Comparison of ENCODE assay signal across 8 cellular contexts in the genomic region with DNA sequence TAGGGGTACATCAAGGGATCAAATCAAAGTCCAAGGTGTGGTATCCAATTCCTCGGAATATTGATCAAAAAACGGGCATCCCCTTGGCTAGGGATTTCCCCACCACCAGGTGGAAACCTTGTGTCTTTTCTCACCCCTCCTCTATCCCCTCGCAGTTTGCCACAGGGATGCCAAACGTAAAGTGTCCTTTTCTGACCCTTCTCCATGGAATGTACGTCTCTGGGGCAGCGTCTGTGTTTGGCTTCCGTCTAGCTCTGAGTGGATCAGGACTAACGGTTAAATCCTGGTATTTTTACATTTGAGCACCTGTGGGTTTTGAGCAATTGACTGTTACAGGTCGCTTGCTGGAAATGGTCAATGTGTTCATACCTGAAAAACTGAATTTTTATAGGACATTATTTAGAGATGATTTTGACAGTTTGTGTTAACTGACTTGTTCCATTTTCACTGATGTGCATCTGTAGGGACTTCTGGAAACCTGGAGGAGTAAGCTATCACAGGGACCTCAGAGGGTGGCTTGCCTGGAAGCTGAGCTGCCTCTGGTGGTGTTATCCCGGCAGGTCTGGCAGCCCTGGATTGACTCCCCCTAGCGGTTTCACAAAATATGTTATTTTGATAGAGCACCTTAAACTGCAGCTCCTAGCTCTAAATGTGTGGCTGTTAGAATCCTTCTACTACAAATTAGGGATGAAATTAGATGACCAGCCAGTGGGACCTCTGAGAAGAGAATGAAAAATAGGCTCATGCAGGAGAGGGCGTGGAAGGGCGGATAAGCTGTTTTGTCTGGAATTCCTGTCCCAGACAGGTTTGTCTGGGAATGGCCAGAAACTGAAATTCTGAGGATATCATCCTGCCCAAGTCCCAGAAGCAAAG. TPM values are rescaled to one million over a fixed set of nuclear protein-coding genes. Genes with fewer than 3 reads are reported as not detected.
A peak's percentile ranks its signal among the peaks of the same experiment; 100 is the strongest.
DNase-seq lines count a peak whose midpoint lies in the region; ATAC-seq and TF ChIP-seq lines count a peak whose summit lies in the region.

No MANE protein-coding gene starts in this region.

- H3K36me3 ChIP-seq in GM06990 (ENCODE audit: control insufficient read depth, insufficient read depth, low read length) (no peaks in the 10 kb centered on the region), HAP-1 (replicated peaks) (no peaks in the 10 kb centered on the region)

- no peak for DNase-seq in GM06990 (ENCODE audit: extremely low read depth, insufficient read length)
- peak; percentile 75 to 80 for DNase-seq in HAP-1 (ENCODE audit: low spot score in 2 of 2)
- DNase-seq in LoVo (ENCODE audit: low spot score) = peak; percentile 82
- peak; percentile 65 for DNase-seq in RPMI7951 (ENCODE audit: low read depth)
- DNase-seq in activated naive CD8-positive, alpha-beta T cell treated with anti-CD3 and anti-CD28 coated beads for 36 hours = peak; percentile 42
- DNase-seq in Right ventricle myocardium superior = no peak
- DNase-seq in progenitor cell of endocrine pancreas (ENCODE audit: low spot score, unreplicated experiment) = peak; percentile 49

- peaks cover 11% of the 10 kb centered on the region for H3K27me3 Mint-ChIP-seq in activated naive CD8-positive, alpha-beta T cell treated with anti-CD3 and anti-CD28 coated beads for 36 hours
- H3K27me3 Mint-ChIP-seq in progenitor cell of endocrine pancreas = no peaks in the 10 kb centered on the region

- in situ Hi-C loops in HAP-1 (cut with MboI; ENCODE audit: low sequenced_read_pairs) = loop anchor here (10.0 kb wide), 3 partner anchors 52 to 598 kb away; no protein-coding TSS in a partner anchor

- TF ChIP-seq CTCF in GM06990 (IDR thresholded peaks at IDR 0.05; ENCODE audit: insufficient read depth, low read length, poor library complexity, severe bottlenecking) = peak; percentile 78
- TF ChIP-seq CTCF in progenitor cell of endocrine pancreas (IDR thresholded peaks at IDR 0.05; ENCODE audit: unreplicated experiment) = peak; percentile 76

- intact Hi-C loops in Right ventricle myocardium superior (cut with DNase I) = no loop called here

- ATAC-seq in Right ventricle myocardium superior (ENCODE audit: poor library complexity) (peak; percentile 76), GM21825 (IDR thresholded peaks at IDR 0.05; ENCODE audit: unreplicated experiment) (no peak)

- no peaks in the 10 kb centered on the region; the same call in 1 of the 2 replicates for H3K4me1 ChIP-seq in HAP-1

- no peaks in the 10 kb centered on the region for H3K27me3 ChIP-seq in GM06990 (replicated peaks; ENCODE audit: control insufficient read depth, insufficient read depth, low read length)
- H3K27me3 ChIP-seq in HAP-1 (ENCODE audit: low read depth) = no peaks in the 10 kb centered on the region

- H3K9me3 Mint-ChIP-seq in activated naive CD8-positive, alpha-beta T cell treated with anti-CD3 and anti-CD28 coated beads for 36 hours = no peaks in the 10 kb centered on the region
- peaks cover 3% of the 10 kb centered on the region for H3K9me3 Mint-ChIP-seq in progenitor cell of endocrine pancreas (ENCODE audit: low read depth)

- peak overlapping the region; percentile 78 for H3K27ac Mint-ChIP-seq in activated naive CD8-positive, alpha-beta T cell treated with anti-CD3 and anti-CD28 coated beads for 36 hours
- H3K27ac Mint-ChIP-seq in progenitor cell of endocrine pancreas = peak overlapping the region; percentile 74

- H3K4me3 Mint-ChIP-seq in activated naive CD8-positive, alpha-beta T cell treated with anti-CD3 and anti-CD28 coated beads for 36 hours = peak overlapping the region; percentile 63
- no peak overlapping the region for H3K4me3 Mint-ChIP-seq in progenitor cell of endocrine pancreas (ENCODE audit: low read depth)

- H3K4me1 Mint-ChIP-seq in activated naive CD8-positive, alpha-beta T cell treated with anti-CD3 and anti-CD28 coated beads for 36 hours = peaks cover 18% of the 10 kb centered on the region
- peaks cover 49% of the 10 kb centered on the region for H3K4me1 Mint-ChIP-seq in progenitor cell of endocrine pancreas (ENCODE audit: low read depth)

- H3K9me3 ChIP-seq in HAP-1 = no peaks in the 10 kb centered on the region

- H3K4me3 ChIP-seq in GM06990 (replicated peaks; ENCODE audit: low read depth, low read length) = no peak overlapping the region
- no peak overlapping the region for H3K4me3 ChIP-seq in HAP-1

- no peaks in the 10 kb centered on the region for H3K36me3 Mint-ChIP-seq in activated naive CD8-positive, alpha-beta T cell treated with anti-CD3 and anti-CD28 coated beads for 36 hours
- peaks cover 2% of the 10 kb centered on the region for H3K36me3 Mint-ChIP-seq in progenitor cell of endocrine pancreas (ENCODE audit: insufficient read depth)

RNA-seq across cellular contexts. Expression of a gene that starts 8.8 kb away (rescaled TPM):
- total RNA-seq in RPMI7951 (2014; rRNA removed; shearing (Covaris generic)) = 8.5 and 11.5 TPM in 2 replicates
- 1 to 10 TPM; 7.3 to 9.5 TPM for total RNA-seq in activated naive CD8-positive, alpha-beta T cell treated with anti-CD3 and anti-CD28 coated beads for 36 hours
- 106 TPM for total RNA-seq in Right ventricle myocardium superior
- total RNA-seq in progenitor cell of endocrine pancreas = 62.5 and 66.1 TPM in 2 replicates

Comparison
In these comparisons a context has a peak if more than half of its experiments do, and no peak if none do; other contexts are left out.
1. DNase-seq: peak in HAP-1 (2 of 2), LoVo (single experiment), RPMI7951 (single experiment), activated naive CD8-positive, alpha-beta T cell treated with anti-CD3 and anti-CD28 coated beads for 36 hours (single experiment) and progenitor cell of endocrine pancreas (single experiment); none in GM06990 (single experiment) and Right ventricle myocardium superior (single experiment).